In the genomic region with DNA sequence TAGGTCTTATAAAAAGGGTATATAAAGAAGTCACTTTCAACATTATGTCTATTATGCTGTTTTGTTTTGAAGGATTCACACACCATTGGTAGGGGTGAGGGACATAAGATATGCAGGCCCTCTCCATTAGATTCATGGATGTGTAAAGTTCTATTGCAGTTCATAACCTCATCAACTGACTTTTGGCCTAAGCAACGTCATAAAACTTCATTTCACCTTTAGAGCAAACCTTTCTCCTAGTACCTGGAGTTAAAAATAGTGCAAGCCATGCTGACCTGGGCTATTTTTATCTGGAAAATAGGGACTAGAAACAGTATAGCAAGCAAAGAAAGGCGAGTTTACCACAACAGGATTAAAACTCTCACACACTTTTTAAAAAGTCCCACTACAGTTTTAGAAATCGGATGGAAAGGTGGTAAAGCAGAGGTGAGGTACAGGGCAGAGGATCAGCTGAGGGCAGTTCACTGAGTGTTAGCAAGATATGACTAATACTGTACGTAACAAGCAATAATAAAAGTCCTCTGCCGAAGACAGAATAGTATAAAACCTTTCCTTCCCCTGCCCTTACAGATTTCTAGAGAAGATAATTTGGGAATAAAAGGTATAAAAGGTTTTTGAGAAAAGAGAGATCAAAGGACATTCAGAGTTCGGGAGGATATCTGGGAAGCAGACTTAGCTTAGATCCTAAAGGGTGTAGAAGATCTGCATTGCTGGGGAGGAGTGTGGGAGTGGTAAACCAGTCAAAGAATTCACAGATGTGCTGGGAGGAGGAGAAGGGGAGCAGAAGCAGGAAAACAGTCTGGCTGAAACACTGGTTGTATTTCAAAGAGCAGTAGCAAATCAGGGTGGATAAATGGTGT, we compare ENCODE assay signal across 8 cellular contexts. TPM values are rescaled to one million over a fixed set of nuclear protein-coding genes. Genes with fewer than 3 reads are reported as not detected.
A peak's percentile ranks its signal among the peaks of the same experiment; 100 is the strongest.
DNase-seq lines count a peak whose midpoint lies in the region; ATAC-seq and TF ChIP-seq lines count a peak whose summit lies in the region.

No MANE protein-coding gene starts in this region.

- H3K9me3 ChIP-seq in mesenchymal stem cell (ENCODE audit: control insufficient read depth, low read length) (no peaks in the 10 kb centered on the region), HAP-1 (no peaks in the 10 kb centered on the region)

- H3K27ac Mint-ChIP-seq in MCF 10A (ENCODE audit: low read depth, unreplicated experiment), result no peak overlapping the region

- H2BK5ac ChIP-seq in mesenchymal stem cell (ENCODE audit: low read depth, low read length, poor library complexity, severe bottlenecking), result no peak overlapping the region

- H3K36me3 Mint-ChIP-seq in MCF 10A (ENCODE audit: insufficient read depth, unreplicated experiment), result no peaks in the 10 kb centered on the region

- H3K27me3 Mint-ChIP-seq in MCF 10A (ENCODE audit: insufficient read depth, unreplicated experiment), result no peaks in the 10 kb centered on the region

- peak; percentile 55 for DNase-seq in Caki2 (ENCODE audit: low read depth)
- DNase-seq in MCF 10A (ENCODE audit: unreplicated experiment), result peak; percentile 68
- DNase-seq in mesenchymal stem cell, result no peak
- no peak for DNase-seq in NCI-H2081 (lab: John Stamatoyannopoulos, UW)
- DNase-seq in erythroblast (lab: John Stamatoyannopoulos, UW), result no peak
- DNase-seq in HAP-1 (ENCODE audit: low spot score in 2 of 2), result no peak

- CTCF ChIA-PET in MCF 10A (lab: Yijun Ruan, JAX), result interaction anchor here (0.6 to 3.5 kb wide), 4 partner anchors 13 to 49 kb away, joined by 3 to 20 read pairs (median 3); a partner anchor contains a TSS

- in situ Hi-C loops in Caki2 (cut with HindIII; ENCODE audit: low pct_unique_long_range_greater_than_20kb, low sequenced_read_pairs), result no loop called here
- in situ Hi-C loops in HAP-1 (cut with MboI; ENCODE audit: low sequenced_read_pairs), result no loop called here

- peak overlapping the region; percentile 43 for H3K4me2 ChIP-seq in mesenchymal stem cell (ENCODE audit: low read length, poor library complexity, severe bottlenecking)

- no peak overlapping the region for H3K4ac ChIP-seq in mesenchymal stem cell (ENCODE audit: low read depth in 1 of 2, low read length in 2 of 2)

- H3K4me1 Mint-ChIP-seq in MCF 10A (ENCODE audit: insufficient read depth, unreplicated experiment), result peaks cover 15% of the 10 kb centered on the region

- no peak overlapping the region for H3K14ac ChIP-seq in mesenchymal stem cell (ENCODE audit: low read length in 2 of 2)

- H2BK120ac ChIP-seq in mesenchymal stem cell (ENCODE audit: low read depth, low read length), result no peak overlapping the region

- no peak overlapping the region for H2BK12ac ChIP-seq in mesenchymal stem cell (ENCODE audit: low read length in 2 of 2)

- WGBS in mesenchymal stem cell, result 34% methylated on average over 2 of the region's 6 CpGs

- peak overlapping the region in 1 of 2 experiments; percentile 44 for H3K4me3 ChIP-seq in mesenchymal stem cell (ENCODE audit: insufficient read depth in 1 of 2, low read depth in 1 of 2, low read length in 2 of 2)
- H3K4me3 ChIP-seq in HAP-1, result no peak overlapping the region

- H3K27me3 ChIP-seq in mesenchymal stem cell (ENCODE audit: control insufficient read depth in 1 of 2, insufficient read depth in 1 of 2, low read length in 2 of 2) (no peaks in the 10 kb centered on the region), HAP-1 (ENCODE audit: low read depth) (no peaks in the 10 kb centered on the region)

- no peak overlapping the region for H2AFZ ChIP-seq in mesenchymal stem cell (ENCODE audit: low read depth, low read length)

- ATAC-seq in HG02798 (IDR thresholded peaks at IDR 0.05; ENCODE audit: poor library complexity, unreplicated experiment), result peak; percentile 79
- no peak for ATAC-seq in GM21528 (IDR thresholded peaks at IDR 0.05; ENCODE audit: low FRiP score, unreplicated experiment)

- peaks cover 5% of the 10 kb centered on the region for H3K79me1 ChIP-seq in mesenchymal stem cell (replicated peaks; ENCODE audit: low read length, poor library complexity, severe bottlenecking)

- no peak overlapping the region for H3K4me3 Mint-ChIP-seq in MCF 10A (ENCODE audit: unreplicated experiment)

- H3K9ac ChIP-seq in mesenchymal stem cell (ENCODE audit: low read length), result peak overlapping the region; percentile 57

- H3K27ac ChIP-seq in mesenchymal stem cell (ENCODE audit: low read length, poor library complexity, severe bottlenecking), result peak overlapping the region; percentile 76

- H3K18ac ChIP-seq in mesenchymal stem cell (ENCODE audit: low read depth in 1 of 2, low read length in 2 of 2), result peak overlapping the region in 1 of 2 experiments; percentile 28

- no TSS peak for BruUV-seq in MCF 10A (replicated peaks; lab: Mats Ljungman, UMichigan)

- peaks cover 3% of the 10 kb centered on the region for H3K4me1 ChIP-seq in mesenchymal stem cell (ENCODE audit: control insufficient read depth, insufficient read depth, low read depth, low read length)
- no peaks in the 10 kb centered on the region for H3K4me1 ChIP-seq in HAP-1

- H2AK5ac ChIP-seq in mesenchymal stem cell (ENCODE audit: low read length, severe bottlenecking), result no peak overlapping the region

- intact Hi-C loops in MCF 10A (cut with micrococcal nuclease), result no loop called here

- POLR2A ChIA-PET in MCF 10A (lab: Yijun Ruan, JAX), result interaction anchor here (0.6 to 9.9 kb wide), 17 partner anchors 11 to 166 kb away, joined by 3 to 219 read pairs (median 6); a partner anchor contains a TSS

- no peak overlapping the region for H2BK15ac ChIP-seq in mesenchymal stem cell (ENCODE audit: low read depth, poor library complexity, severe bottlenecking)

- no peak overlapping the region for H3K23ac ChIP-seq in mesenchymal stem cell (ENCODE audit: low read length in 2 of 2)

- no peak for TF ChIP-seq POLR2A in erythroblast (IDR thresholded peaks at IDR 0.05; ENCODE audit: low read length)

- H4K8ac ChIP-seq in mesenchymal stem cell (ENCODE audit: low read length), result peak overlapping the region; percentile 61

- H3K9me3 Mint-ChIP-seq in MCF 10A (ENCODE audit: unreplicated experiment), result no peaks in the 10 kb centered on the region

- no peak for TF ChIP-seq CTCF in MCF 10A (IDR thresholded peaks at IDR 0.05; ENCODE audit: unreplicated experiment)

- H3K36me3 ChIP-seq in mesenchymal stem cell (ENCODE audit: control insufficient read depth in 1 of 2, insufficient read depth in 2 of 2, low read depth in 1 of 2, low read length in 2 of 2) (peaks cover 0 to 4% of the 10 kb centered on the region in 2 experiments), HAP-1 (replicated peaks) (no peaks in the 10 kb centered on the region)

- no peak overlapping the region for H4K91ac ChIP-seq in mesenchymal stem cell (ENCODE audit: low read length)

RNA-seq across cellular contexts. Expression of a gene that starts 14.3 kb away (rescaled TPM):
- total RNA-seq in Caki2 (2014; rRNA removed; shearing (Covaris generic); ENCODE audit: low replicate concordance), result 54.6 and 64.3 TPM in 2 replicates
- total RNA-seq in MCF 10A (2022), result 67.3 and 68.8 TPM in 2 replicates
- 15.8 TPM for polyA plus RNA-seq in mesenchymal stem cell (2013, experiment 1 of 2)
- polyA plus RNA-seq in mesenchymal stem cell (2013, experiment 2 of 2), result 16.5 TPM

Comparison
In these comparisons a context has a peak if more than half of its experiments do, and no peak if none do; other contexts are left out.
1. DNase-seq: peak in Caki2 (single experiment) and MCF 10A (single experiment); none in mesenchymal stem cell (single experiment), NCI-H2081 (0 of 2), erythroblast (0 of 2) and HAP-1 (0 of 2).